Comparison of ENCODE assay signal across 6 cellular contexts in genomic region chr19:55635334-55635717, GRCh38. TPM values are rescaled to one million over a fixed set of nuclear protein-coding genes. Genes with fewer than 3 reads are reported as not detected.
DNase-seq lines count a peak whose midpoint lies in the region; ATAC-seq, FAIRE-seq and TF ChIP-seq lines count a peak whose summit lies in the region.

No MANE protein-coding gene starts in this region.

- H3K27me3 Mint-ChIP-seq in central memory CD8-positive, alpha-beta T cell: no peaks in the 10 kb centered on the region

- H3K27me3 ChIP-seq in HUES6 (ENCODE audit: control insufficient read depth, insufficient read depth, low read length): no peaks in the 10 kb centered on the region
- no peaks in the 10 kb centered on the region for H3K27me3 ChIP-seq in osteoblast (ENCODE audit: insufficient read depth, low read length)

- H3K27ac ChIP-seq in HUES6 (ENCODE audit: low read depth, low read length) (peak overlapping the region; percentile 54; the same call in 1 of the 2 replicates), osteoblast (ENCODE audit: low read depth, low read length) (peak overlapping the region; percentile 99)

- H3K36me3 ChIP-seq in HUES6 (ENCODE audit: control insufficient read depth, insufficient read depth, low read length) (no peaks in the 10 kb centered on the region), osteoblast (ENCODE audit: insufficient read depth, low read length) (no peaks in the 10 kb centered on the region)

- H3K9me3 Mint-ChIP-seq in central memory CD8-positive, alpha-beta T cell: no peaks in the 10 kb centered on the region

- no peak for ATAC-seq in central memory CD8-positive, alpha-beta T cell (replicated peaks; ENCODE audit: extremely low read depth, poor library complexity, severe bottlenecking)

- peak overlapping the region; percentile 100 for H3K4me3 Mint-ChIP-seq in central memory CD8-positive, alpha-beta T cell

- peaks cover 43% of the 10 kb centered on the region for H3K79me2 ChIP-seq in osteoblast (ENCODE audit: insufficient read depth, low read length)

- H3K9me3 ChIP-seq in HUES6 (ENCODE audit: control insufficient read depth, insufficient read depth, low read depth, low read length): no peaks in the 10 kb centered on the region
- H3K9me3 ChIP-seq in osteoblast (ENCODE audit: low read depth, low read length): no peaks in the 10 kb centered on the region

- H3K4me1 Mint-ChIP-seq in central memory CD8-positive, alpha-beta T cell: peaks cover 61% of the 10 kb centered on the region

- H3K27ac Mint-ChIP-seq in central memory CD8-positive, alpha-beta T cell (ENCODE audit: low read depth): peak overlapping the region; percentile 100

- H3K9ac ChIP-seq in HUES6 (ENCODE audit: low read length): peak overlapping the region; percentile 93

- peaks cover 38% of the 10 kb centered on the region for H3K36me3 Mint-ChIP-seq in central memory CD8-positive, alpha-beta T cell (ENCODE audit: insufficient read depth)

- H3K4me1 ChIP-seq in HUES6 (ENCODE audit: control insufficient read depth, insufficient read depth, low read length): peaks cover 11% of the 10 kb centered on the region
- peaks cover 18% of the 10 kb centered on the region for H3K4me1 ChIP-seq in osteoblast (ENCODE audit: insufficient read depth, low read length)

- no peak for DNase-seq in central memory CD8-positive, alpha-beta T cell (ENCODE audit: low spot score in 2 of 2)
- DNase-seq in osteoblast (ENCODE audit: insufficient read length, low spot score, missing footprints) (peak; percentile 86), D721Med (ENCODE audit: insufficient read length, low spot score) (no peak), NCI-H146 (lab: John Stamatoyannopoulos, UW) (no peak), Ammon's horn (ENCODE audit: low spot score) (no peak)

- TF ChIP-seq CTCF in osteoblast (IDR thresholded peaks at IDR 0.05; ENCODE audit: extremely low read depth, low read depth, low read length) (no peak), D721Med (IDR thresholded peaks at IDR 0.05; ENCODE audit: insufficient read depth, missing control alignments) (no peak)

- no peak for FAIRE-seq in D721Med (lab: Jason Lieb, UNC)

- peak overlapping the region; percentile 85 for H2AFZ ChIP-seq in osteoblast (ENCODE audit: low read length)

- H4K20me1 ChIP-seq in osteoblast (ENCODE audit: insufficient read depth, low read length): peaks cover 7% of the 10 kb centered on the region

- H3K4me3 ChIP-seq in HUES6 (ENCODE audit: low read depth, low read length): peak overlapping the region; percentile 95
- H3K4me3 ChIP-seq in osteoblast (ENCODE audit: insufficient read depth, low read length): peak overlapping the region; percentile 97

- peak overlapping the region; percentile 93 for H3K4me2 ChIP-seq in osteoblast (ENCODE audit: insufficient read depth, low read length)

RNA-seq across cellular contexts. Expression of gene ZNF580, which starts 5.5 kb away (rescaled TPM):
- 6.5 and 8.3 TPM in 2 replicates for total RNA-seq in osteoblast

RNA-seq across cellular contexts. Expression of gene ZNF581, which starts 8.1 kb away (rescaled TPM):
- total RNA-seq in osteoblast: 25.7 and 28.6 TPM in 2 replicates

RNA-seq across cellular contexts. Expression of gene ZNF784, which starts 11.0 kb away (rescaled TPM):
- 6.5 and 8.7 TPM in 2 replicates for total RNA-seq in osteoblast

RNA-seq across cellular contexts. Expression of gene CCDC106, which starts 12.7 kb away (rescaled TPM):
- 10.5 and 13.3 TPM in 2 replicates for total RNA-seq in osteoblast

RNA-seq across cellular contexts. Expression of gene U2AF2, which starts 19.5 kb away (rescaled TPM):
- total RNA-seq in osteoblast: 64.5 and 70.2 TPM in 2 replicates
